In genomic region chr2:205696541-205697441, GRCh38 we compare ENCODE assay signal across 10 cellular contexts. TPM values are rescaled to one million over a fixed set of nuclear protein-coding genes. Genes with fewer than 3 reads are reported as not detected.
DNase-seq lines count a peak whose midpoint lies in the region; ATAC-seq, FAIRE-seq and TF ChIP-seq lines count a peak whose summit lies in the region.
"Had no signal": no experiment of that assay in that cellular context is flagged by ENCODE, and none has a peak within 500 bp of the region (broad histone marks: within the 10 kb centered on the region; RNA-seq: fewer than 3 reads in every experiment).

No MANE protein-coding gene starts in this region.

- peak; percentile 64 for FAIRE-seq in HepG2 (lab: Jason Lieb, UNC)
- FAIRE-seq: H54 had no signal

- H4K5ac ChIP-seq in IMR-90 (ENCODE audit: low read depth, low read length): peak overlapping the region; percentile 52

- peak overlapping the region; percentile 17; the same call in 1 of the 2 replicates for H3K23ac ChIP-seq in IMR-90 (ENCODE audit: low read depth, low read length)

- H3K27ac ChIP-seq in IMR-90 (ENCODE audit: insufficient read depth, low read length): peak overlapping the region; percentile 35
- no peak overlapping the region for H3K27ac ChIP-seq in HepG2 (ENCODE audit: extremely low read length, insufficient read depth, low read length)
- peak overlapping the region; percentile 71 for H3K27ac ChIP-seq in subcutaneous abdominal adipose tissue (ENCODE audit: low read depth, low read length)

- H3K27me3 ChIP-seq in IMR-90 (ENCODE audit: control insufficient read depth, insufficient read depth, low read length): no peaks in the 10 kb centered on the region
- H3K27me3 ChIP-seq in HepG2 (ENCODE audit: control insufficient read depth in 1 of 2, insufficient read depth in 2 of 2, low read length in 2 of 2): no peaks in the 10 kb centered on the region
- H3K27me3 ChIP-seq in subcutaneous abdominal adipose tissue (ENCODE audit: control insufficient read depth in 5 of 5, insufficient read depth in 4 of 5, low read length in 5 of 5): no peaks in the 10 kb centered on the region

- no peak overlapping the region for H3K4me3 ChIP-seq in IMR-90 (ENCODE audit: insufficient read depth, low read depth, low read length)
- H3K4me3 ChIP-seq in cardiac fibroblast (replicated peaks in 1 of 2; ENCODE audit: low read depth in 2 of 2, low read length in 2 of 2): no peak overlapping the region
- H3K4me3 ChIP-seq in HepG2 (replicated peaks in 1 of 3; ENCODE audit: insufficient read depth in 1 of 3, low read depth in 2 of 3, low read length in 3 of 3): no peak overlapping the region
- H3K4me3 ChIP-seq in subcutaneous abdominal adipose tissue (ENCODE audit: low read depth in 1 of 5, low read length in 5 of 5): no peak overlapping the region

- H3K9ac ChIP-seq in IMR-90 (ENCODE audit: low read depth, low read length) (peak overlapping the region; percentile 15; the same call in 1 of the 2 replicates), HepG2 (ENCODE audit: insufficient read depth, low read depth, low read length) (no peak overlapping the region), subcutaneous abdominal adipose tissue (ENCODE audit: low read length in 5 of 5) (no peak overlapping the region)

- no peak overlapping the region for H3K56ac ChIP-seq in IMR-90 (ENCODE audit: extremely low read depth, insufficient read depth, low read length)

- H2BK15ac ChIP-seq in IMR-90 (ENCODE audit: low read depth, low read length): peak overlapping the region; percentile 79; the same call in 2 of the 3 replicates

- TF ChIP-seq EP300 in HepG2 (IDR thresholded peaks at IDR 0.05; ENCODE audit: low read depth in 2 of 2, low read length in 2 of 2): 0 out of 4 replicates have a peak, but pooled peaks of 1 of the 2 experiments have one; percentile 10
- TF ChIP-seq EP300 in HepG2 (CRISPR knock-in tag; IDR thresholded peaks at IDR 0.05; ENCODE audit: borderline replicate concordance): no peak

- H2AK9ac ChIP-seq in IMR-90 (replicated peaks; ENCODE audit: low read depth, low read length, poor library complexity): no peak overlapping the region

- TF ChIP-seq CTCF in IMR-90 (conservative IDR thresholded peaks at IDR 0.05; ENCODE audit: low read depth, low read length): peak; percentile 35; the same call in 1 of the 2 replicates
- TF ChIP-seq CTCF in cardiac fibroblast (IDR thresholded peaks at IDR 0.05; ENCODE audit: low read depth, low read length): peak; percentile 5
- TF ChIP-seq CTCF in HepG2 (CRISPR knock-in tag; IDR thresholded peaks at IDR 0.05): peak; percentile 89

- H3K4me3 Mint-ChIP-seq in activated CD8-positive, alpha-beta memory T cell treated with anti-CD3 and anti-CD28 coated beads, Interleukin-2, amount 10 ng/mL, durations not matched to agents 7 days and 5 days: no peak overlapping the region
- no peak overlapping the region for H3K4me3 Mint-ChIP-seq in activated CD4-positive, alpha-beta memory T cell treated with anti-CD3 and anti-CD28 coated beads, Interleukin-2, amount 10 ng/mL, durations not matched to agents 7 days and 5 days

- H4K8ac ChIP-seq in IMR-90 (ENCODE audit: low read depth in 2 of 2, low read length in 2 of 2): peak overlapping the region; percentile 66 to 82; a peak in 3 of 4 replicates

- H3K14ac ChIP-seq in IMR-90 (replicated peaks; ENCODE audit: low read depth, low read length): peak overlapping the region; percentile 53

- H3K4me2 ChIP-seq in IMR-90 (ENCODE audit: low read depth, low read length) (no peak overlapping the region), HepG2 (ENCODE audit: low read depth, low read length) (no peak overlapping the region)

- H3K9me1 ChIP-seq in IMR-90 (ENCODE audit: insufficient read depth, low read length): peaks cover 32% of the 10 kb centered on the region

- H3K27me3 Mint-ChIP-seq in activated CD8-positive, alpha-beta memory T cell treated with anti-CD3 and anti-CD28 coated beads, Interleukin-2, amount 10 ng/mL, durations not matched to agents 7 days and 5 days: peaks cover 28% of the 10 kb centered on the region
- H3K27me3 Mint-ChIP-seq in activated CD4-positive, alpha-beta memory T cell treated with anti-CD3 and anti-CD28 coated beads, Interleukin-2, amount 10 ng/mL, durations not matched to agents 7 days and 5 days: peaks cover 10% of the 10 kb centered on the region

- H3K9me3 Mint-ChIP-seq in activated CD8-positive, alpha-beta memory T cell treated with anti-CD3 and anti-CD28 coated beads, Interleukin-2, amount 10 ng/mL, durations not matched to agents 7 days and 5 days (ENCODE audit: low read depth): no peaks in the 10 kb centered on the region
- H3K9me3 Mint-ChIP-seq in activated CD4-positive, alpha-beta memory T cell treated with anti-CD3 and anti-CD28 coated beads, Interleukin-2, amount 10 ng/mL, durations not matched to agents 7 days and 5 days: no peaks in the 10 kb centered on the region

- H3K79me2 ChIP-seq in HepG2 (ENCODE audit: insufficient read depth, low read length): no peaks in the 10 kb centered on the region

- no peaks in the 10 kb centered on the region for H3K36me3 Mint-ChIP-seq in activated CD8-positive, alpha-beta memory T cell treated with anti-CD3 and anti-CD28 coated beads, Interleukin-2, amount 10 ng/mL, durations not matched to agents 7 days and 5 days
- no peaks in the 10 kb centered on the region for H3K36me3 Mint-ChIP-seq in activated CD4-positive, alpha-beta memory T cell treated with anti-CD3 and anti-CD28 coated beads, Interleukin-2, amount 10 ng/mL, durations not matched to agents 7 days and 5 days (ENCODE audit: low read depth)

- H3K79me1 ChIP-seq in IMR-90 (ENCODE audit: low read depth in 1 of 2, low read length in 2 of 2): peaks cover 31 to 55% of the 10 kb centered on the region in 2 experiments

- peak overlapping the region; percentile 75 for H2AK5ac ChIP-seq in IMR-90 (ENCODE audit: low read depth, low read length)

- in situ Hi-C loops in IMR-90 (cut with MboI; ENCODE audit: low sequenced_read_pairs): loop anchor here (25.0 kb wide), 1 partner anchor 1159 kb away; the partner anchor contains the start of gene PARD3B
- in situ Hi-C loops in HepG2 (cut with HindIII; ENCODE audit: extremely low pct_ligation_motif_present, low pct_unique_long_range_greater_than_20kb): no loop called here

- no peak overlapping the region for H2AFZ ChIP-seq in IMR-90 (replicated peaks; ENCODE audit: low read length, poor library complexity)
- H2AFZ ChIP-seq in HepG2 (ENCODE audit: low read length): no peak overlapping the region

- peak overlapping the region; percentile 76 for H2BK20ac ChIP-seq in IMR-90 (ENCODE audit: low read depth, low read length)

- POLR2A ChIA-PET in IMR-90 (lab: Charles Lee; ENCODE audit: unreplicated experiment) (no interaction called here), HepG2 (lab: Yijun Ruan, JAX) (no interaction called here)
- POLR2A ChIA-PET in activated CD4-positive, alpha-beta memory T cell treated with anti-CD3 and anti-CD28 coated beads, Interleukin-2, amount 10 ng/mL, durations not matched to agents 7 days and 5 days (lab: Charles Lee): no interaction called here

- H3K4me1 ChIP-seq in IMR-90 (ENCODE audit: control insufficient read depth, insufficient read depth, low read length) (peaks cover 53% of the 10 kb centered on the region), HepG2 (ENCODE audit: insufficient read depth, low read length) (peaks cover 26% of the 10 kb centered on the region), subcutaneous abdominal adipose tissue (ENCODE audit: control insufficient read depth in 5 of 5, insufficient read depth in 5 of 5, low read length in 5 of 5) (peaks cover 0 to 85% (median 76%) of the 10 kb centered on the region in 5 donors)

- peak overlapping the region; percentile 78 for H2BK120ac ChIP-seq in IMR-90 (ENCODE audit: low read depth, low read length)

- peak overlapping the region; percentile 73 for H4K91ac ChIP-seq in IMR-90 (ENCODE audit: insufficient read depth, low read depth, low read length)

- no peak overlapping the region for H3K27ac Mint-ChIP-seq in activated CD8-positive, alpha-beta memory T cell treated with anti-CD3 and anti-CD28 coated beads, Interleukin-2, amount 10 ng/mL, durations not matched to agents 7 days and 5 days
- H3K27ac Mint-ChIP-seq in activated CD4-positive, alpha-beta memory T cell treated with anti-CD3 and anti-CD28 coated beads, Interleukin-2, amount 10 ng/mL, durations not matched to agents 7 days and 5 days: no peak overlapping the region

- H3K9me3 ChIP-seq in IMR-90 (ENCODE audit: control insufficient read depth, insufficient read depth, low read length): no peaks in the 10 kb centered on the region
- H3K9me3 ChIP-seq in HepG2 (ENCODE audit: low read length): no peaks in the 10 kb centered on the region
- H3K9me3 ChIP-seq in subcutaneous abdominal adipose tissue (ENCODE audit: control insufficient read depth in 5 of 5, low read length in 5 of 5): no peaks in the 10 kb centered on the region

- H3K36me3 ChIP-seq in IMR-90 (ENCODE audit: control insufficient read depth, insufficient read depth, low read length): peaks cover 13% of the 10 kb centered on the region
- no peaks in the 10 kb centered on the region for H3K36me3 ChIP-seq in HepG2 (replicated peaks in 1 of 2; ENCODE audit: control insufficient read depth in 1 of 2, insufficient read depth in 2 of 2, low read length in 2 of 2)
- H3K36me3 ChIP-seq in subcutaneous abdominal adipose tissue (ENCODE audit: control insufficient read depth in 5 of 5, insufficient read depth in 5 of 5, low read length in 5 of 5): peaks cover 0 to 20% (median 8%) of the 10 kb centered on the region in 5 donors

- peak overlapping the region; percentile 94 for H3K4ac ChIP-seq in IMR-90 (ENCODE audit: low read depth, low read length)

- H2BK5ac ChIP-seq in IMR-90 (ENCODE audit: low read depth, low read length, poor library complexity, severe bottlenecking): peak overlapping the region; percentile 84

- TF ChIP-seq POLR2A in IMR-90 (IDR thresholded peaks at IDR 0.05; ENCODE audit: low read depth, low read length): no peak
- no peak for TF ChIP-seq POLR2A in HepG2 (IDR thresholded peaks at IDR 0.05; ENCODE audit: insufficient read depth in 1 of 2, low read depth in 2 of 2, low read length in 2 of 2)

- H3K18ac ChIP-seq in IMR-90 (ENCODE audit: low read depth, low read length): peak overlapping the region; percentile 42

- BruUV-seq in IMR-90 (replicated peaks; lab: Mats Ljungman, UMichigan) (no TSS peak), HepG2 (replicated peaks; lab: Mats Ljungman, UMichigan) (no TSS peak)

- dilution Hi-C loops in IMR-90 (cut with HindIII; ENCODE audit: low sequenced_read_pairs, unreplicated experiment): no loop called here

- H4K20me1 ChIP-seq in IMR-90 (ENCODE audit: insufficient read depth, low read length): peaks cover 6% of the 10 kb centered on the region
- H4K20me1 ChIP-seq in HepG2 (ENCODE audit: insufficient read depth, low read length): no peaks in the 10 kb centered on the region

- TF ChIP-seq RAD21 in IMR-90 (IDR thresholded peaks at IDR 0.05; ENCODE audit: low read length) (peak; percentile 43), HepG2 (CRISPR knock-in tag; IDR thresholded peaks at IDR 0.05) (peak; percentile 80)

- CTCF ChIA-PET in IMR-90 (lab: Yijun Ruan, JAX): interaction anchor here (0.6 kb wide), 1 partner anchor 80 kb away, joined by 4 read pairs; no protein-coding TSS in a partner anchor
- CTCF ChIA-PET in HepG2 (lab: Yijun Ruan, JAX; ENCODE audit: low intra/inter-chr PET ratio, low total read pairs): interaction anchor here (1.1 to 1.3 kb wide), 2 partner anchors 811 to 1371 kb away, joined by 3 to 4 read pairs; no protein-coding TSS in a partner anchor
- CTCF ChIA-PET in activated CD8-positive, alpha-beta memory T cell treated with anti-CD3 and anti-CD28 coated beads, Interleukin-2, amount 10 ng/mL, durations not matched to agents 7 days and 5 days (lab: Charles Lee): no interaction called here
- CTCF ChIA-PET in activated CD4-positive, alpha-beta memory T cell treated with anti-CD3 and anti-CD28 coated beads, Interleukin-2, amount 10 ng/mL, durations not matched to agents 7 days and 5 days (lab: Charles Lee): no interaction called here

- intact Hi-C loops in IMR-90 (cut with micrococcal nuclease): no loop called here
- intact Hi-C loops in HepG2 (cut with micrococcal nuclease; ENCODE audit: unreplicated experiment): loop anchor here (5.0 kb wide), 1 partner anchor 1369 kb away; no protein-coding TSS in a partner anchor

- ATAC-seq in IMR-90 (ENCODE audit: low read depth) (no peak), HepG2 (peak; percentile 85)
- no peak for ATAC-seq in activated CD8-positive, alpha-beta memory T cell treated with anti-CD3 and anti-CD28 coated beads, Interleukin-2, amount 10 ng/mL, durations not matched to agents 7 days and 5 days

- DNase-seq in IMR-90 (peak; percentile 63), cardiac fibroblast (ENCODE audit: low read depth in 2 of 2) (peak in 1 of 2 donors; percentile 32), HepG2 (ENCODE audit: low spot score) (peak; percentile 64), NK-92 (lab: John Stamatoyannopoulos, UW; ENCODE audit: unreplicated experiment) (no peak)
- DNase-seq in activated CD8-positive, alpha-beta memory T cell treated with anti-CD3 and anti-CD28 coated beads, Interleukin-2, amount 10 ng/mL, durations not matched to agents 7 days and 5 days: no peak
- no peak for DNase-seq in activated CD4-positive, alpha-beta memory T cell treated with anti-CD3 and anti-CD28 coated beads, Interleukin-2, amount 10 ng/mL, durations not matched to agents 7 days and 5 days
- DNase-seq: activated CD4-positive, alpha-beta T cell treated with anti-CD3 and anti-CD28 coated beads for 1 hour; stimulated activated CD4-positive, alpha-beta T cell treated with anti-CD3 and anti-CD28 coated beads, Interleukin-15, amount 100 ng/mL, for 24 hours had no signal

- no peaks in the 10 kb centered on the region for H3K4me1 Mint-ChIP-seq in activated CD8-positive, alpha-beta memory T cell treated with anti-CD3 and anti-CD28 coated beads, Interleukin-2, amount 10 ng/mL, durations not matched to agents 7 days and 5 days
- peaks cover 4% of the 10 kb centered on the region for H3K4me1 Mint-ChIP-seq in activated CD4-positive, alpha-beta memory T cell treated with anti-CD3 and anti-CD28 coated beads, Interleukin-2, amount 10 ng/mL, durations not matched to agents 7 days and 5 days

- WGBS in IMR-90 (ENCODE audit: extremely low coverage in 2 of 2, insufficient read length in 1 of 2), 2 experiments: 100% methylated on average over 1 of the region's 10 CpGs; no CpG with 5 or more reads in 1 of the 2 experiments
- WGBS in HepG2 (ENCODE audit: low lambda C conversion rate): 41% methylated on average over 10 of the region's 10 CpGs

RNA-seq across cellular contexts. Expression of gene NRP2, which starts 14.5 kb away (rescaled TPM):
- 43.3 and 46.4 TPM in 2 replicates for total RNA-seq in IMR-90 (2012; rRNA removed)
- 45.2 and 51.3 TPM in 2 replicates for polyA plus RNA-seq in IMR-90 (2012; rRNA removed)
- 40.6 and 48.8 TPM in 2 replicates for polyA plus RNA-seq in IMR-90 (2012; cell fraction: cytosol; rRNA removed)
- polyA plus RNA-seq in IMR-90 (2012; cell fraction: nucleus; rRNA removed; ENCODE audit: low replicate concordance): 27.6 and 54.4 TPM in 2 replicates
- total RNA-seq in HepG2 (2016; rRNA removed; fragmentation: Illumina TruSeq; extraction: Trizol): 0.60 and 1.4 TPM in 2 replicates
- total RNA-seq in HepG2 (2016; cell fraction: cytosol; rRNA removed; fragmentation: Illumina TruSeq; extraction: Trizol; ENCODE audit: low read depth): under 0.01 and 0.20 TPM in 2 replicates
- total RNA-seq in HepG2 (2016; cell fraction: insoluble cytoplasmic fraction; rRNA removed; fragmentation: Illumina TruSeq; extraction: Trizol): 0.79 and 0.93 TPM in 2 replicates
- 0.22 and 0.41 TPM in 2 replicates for total RNA-seq in HepG2 (2016; cell fraction: membrane; rRNA removed; fragmentation: Illumina TruSeq; extraction: Trizol)
- total RNA-seq in HepG2 (2016; cell fraction: nucleus; rRNA removed; fragmentation: Illumina TruSeq; extraction: Trizol): 1.4 and 2.4 TPM in 2 replicates
- polyA plus RNA-seq in HepG2 (2011; rRNA removed): 0.65 and 1.4 TPM in 2 replicates
- polyA plus RNA-seq in HepG2 (2011; cell fraction: cytosol; rRNA removed): 0.32 and 0.37 TPM in 2 replicates
- 0.51 and 0.66 TPM in 2 replicates for polyA plus RNA-seq in HepG2 (2011; cell fraction: nucleus; rRNA removed)
- polyA plus RNA-seq in HepG2 (2012): 0.54 and 3.3 TPM in 2 replicates
- polyA plus RNA-seq in HepG2 (2016; cell fraction: cytosol; fragmentation: Illumina TruSeq; extraction: Trizol; ENCODE audit: low read depth): 0.12 and 0.16 TPM in 2 replicates
- 0.26 and 0.34 TPM in 2 replicates for polyA plus RNA-seq in HepG2 (2016; cell fraction: insoluble cytoplasmic fraction; fragmentation: Illumina TruSeq; extraction: Trizol; ENCODE audit: low read depth)
- 0.09 and 0.37 TPM in 2 replicates for polyA plus RNA-seq in HepG2 (2016; cell fraction: membrane; fragmentation: Illumina TruSeq; extraction: Trizol; ENCODE audit: low read depth)
- 1.9 and 2.1 TPM in 2 replicates for polyA plus RNA-seq in HepG2 (2016; cell fraction: nucleus; fragmentation: Illumina TruSeq; extraction: Trizol; ENCODE audit: insufficient read depth, low read depth)
- polyA minus RNA-seq in HepG2 (2011; rRNA and poly(A)+ RNA removed; ENCODE audit: low replicate concordance): 1.3 and 6.5 TPM in 2 replicates
- polyA minus RNA-seq in HepG2 (2011; cell fraction: cytosol; rRNA and poly(A)+ RNA removed): 0.49 and 0.88 TPM in 2 replicates
- polyA minus RNA-seq in HepG2 (2011; cell fraction: nucleus; rRNA and poly(A)+ RNA removed): 1.4 and 1.7 TPM in 2 replicates
- 1 to 10 TPM in 1 of 2 experiments, under 1 TPM in 1; 0.26 to 5.7 TPM for total RNA-seq in activated CD8-positive, alpha-beta memory T cell treated with anti-CD3 and anti-CD28 coated beads, Interleukin-2, amount 10 ng/mL, durations not matched to agents 7 days and 5 days
- 1 to 10 TPM; 1.4 to 2.3 TPM for total RNA-seq in activated CD4-positive, alpha-beta memory T cell treated with anti-CD3 and anti-CD28 coated beads, Interleukin-2, amount 10 ng/mL, durations not matched to agents 7 days and 5 days

Comparison
In these comparisons a context has a peak if more than half of its experiments do, and no peak if none do; other contexts are left out.
1. DNase-seq: peak in IMR-90 (single experiment) and HepG2 (single experiment); none in activated CD8-positive, alpha-beta memory T cell treated with anti-CD3 and anti-CD28 coated beads, Interleukin-2, amount 10 ng/mL, durations not matched to agents 7 days and 5 days (single experiment), NK-92 (single experiment) and activated CD4-positive, alpha-beta memory T cell treated with anti-CD3 and anti-CD28 coated beads, Interleukin-2, amount 10 ng/mL, durations not matched to agents 7 days and 5 days (single experiment).
2. CTCF ChIP-seq: peak in every context shown above with its lines; median percentile 89 in HepG2; 35 in IMR-90; 5 in cardiac fibroblast.
3. CTCF ChIA-PET loops: an anchor here in IMR-90 (0.6 kb wide) and HepG2 (1.1 to 1.3 kb wide); none called in activated CD8-positive, alpha-beta memory T cell treated with anti-CD3 and anti-CD28 coated beads, Interleukin-2, amount 10 ng/mL, durations not matched to agents 7 days and 5 days and activated CD4-positive, alpha-beta memory T cell treated with anti-CD3 and anti-CD28 coated beads, Interleukin-2, amount 10 ng/mL, durations not matched to agents 7 days and 5 days.